Comparison of ENCODE assay signal across 17 cellular contexts in the genomic region with DNA sequence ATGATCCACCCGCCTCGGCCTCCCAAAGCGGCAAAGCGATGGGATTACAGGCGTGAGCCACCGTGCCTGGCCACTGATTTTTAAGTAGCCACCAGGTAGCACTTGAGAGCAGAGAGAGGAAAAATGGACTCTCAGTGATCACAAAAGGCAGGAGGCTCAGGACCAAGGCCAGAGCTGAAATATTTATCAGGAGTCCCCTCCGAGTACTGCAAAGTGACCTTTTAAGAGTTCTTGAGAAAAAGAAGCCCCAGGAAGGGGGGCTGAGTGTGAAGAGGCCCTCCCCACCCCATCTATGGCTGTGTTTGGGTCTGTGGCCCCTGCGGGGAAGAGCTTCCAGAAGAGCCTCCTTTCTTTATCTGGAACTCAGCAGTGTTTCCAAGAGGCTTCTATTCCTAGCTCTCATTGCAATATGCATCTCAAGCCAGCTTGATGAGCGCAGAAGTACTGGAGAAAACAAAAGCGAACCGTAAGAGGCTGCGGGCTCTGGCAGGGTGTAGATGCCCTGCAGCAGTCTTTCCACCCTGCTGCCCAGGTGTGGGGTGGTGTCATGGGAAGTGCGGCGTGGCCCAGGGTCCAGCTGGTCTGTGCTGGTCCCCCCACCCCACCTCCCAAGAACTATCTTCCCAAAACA.
DNase-seq lines count a peak whose midpoint lies in the region; ATAC-seq and TF ChIP-seq lines count a peak whose summit lies in the region.
"Had no signal": no experiment of that assay in that cellular context is flagged by ENCODE, and none has a peak within 500 bp of the region (broad histone marks: within the 10 kb centered on the region; RNA-seq: fewer than 3 reads in every experiment).

No MANE protein-coding gene starts in this region.

- H3K4me1 Mint-ChIP-seq in HFFc6 (ENCODE audit: low read depth), result no peaks in the 10 kb centered on the region
- H3K4me1 Mint-ChIP-seq in mesothelial cell of epicardium, result peaks cover 23% of the 10 kb centered on the region

- no peaks in the 10 kb centered on the region for H3K36me3 ChIP-seq in hepatocyte (replicated peaks; ENCODE audit: insufficient read depth, low read depth)
- H3K36me3 ChIP-seq: Peyer's patch had no signal

- H3K4me3 ChIP-seq in astrocyte of the cerebellum (ENCODE audit: low read depth, low read length) (no peak overlapping the region), hepatocyte (no peak overlapping the region)
- H3K4me3 ChIP-seq: GM23248, Peyer's patch had no signal

- no peaks in the 10 kb centered on the region for H3K9me3 ChIP-seq in hepatocyte (ENCODE audit: low read depth)

- in situ Hi-C loops in astrocyte of the cerebellum (cut with HindIII; ENCODE audit: low sequenced_read_pairs), result no loop called here

- DNase-seq in ELF-1 (ENCODE audit: low read depth, low spot score), result peak; percentile 61
- DNase-seq in HFFc6, result no peak
- no peak for DNase-seq in astrocyte of the cerebellum (ENCODE audit: low read depth)
- no peak for DNase-seq in mesothelial cell of epicardium (ENCODE audit: low spot score in 2 of 2, unreplicated experiment in 2 of 2)
- DNase-seq in hepatocyte (ENCODE audit: low spot score), result no peak
- DNase-seq: C1 segment of cervical spinal cord; DMS79 treated with DMSO at 0.1 percent for 48 hours; KBM-7; NCI-H1417; NCI-H187 treated with DMSO at 0.1 percent for 48 hours; NCI-H345; NCI-H526; NK-92 treated with Interleukin-12 subunit alpha and Interleukin-12 subunit beta, amount 100 ng/mL, for 24 hours; Peyer's patch had no signal

- no peaks in the 10 kb centered on the region for H4K20me1 ChIP-seq in hepatocyte (ENCODE audit: insufficient read depth, poor library complexity, severe bottlenecking)

- H3K4me1 ChIP-seq in hepatocyte (ENCODE audit: insufficient read depth), result no peaks in the 10 kb centered on the region
- H3K4me1 ChIP-seq: Peyer's patch had no signal

- no peak for ATAC-seq in GM21515 (IDR thresholded peaks at IDR 0.05; ENCODE audit: unreplicated experiment)
- ATAC-seq in GM19023 (IDR thresholded peaks at IDR 0.05; ENCODE audit: unreplicated experiment), result no peak

- WGBS in hepatocyte (ENCODE audit: low lambda C conversion rate, missing lambda C conversion rate), result 86% methylated on average over 14 of the region's 14 CpGs

- H3K27me3 ChIP-seq in hepatocyte, result no peaks in the 10 kb centered on the region
- H3K27me3 ChIP-seq: Peyer's patch had no signal

- no peaks in the 10 kb centered on the region for H3K79me2 ChIP-seq in hepatocyte

- peaks cover 9% of the 10 kb centered on the region; the same call in 1 of the 2 replicates for H3K27me3 Mint-ChIP-seq in HFFc6 (ENCODE audit: insufficient read depth)
- H3K27me3 Mint-ChIP-seq in mesothelial cell of epicardium (ENCODE audit: low read depth), result no peaks in the 10 kb centered on the region

- no peak overlapping the region for H3K4me2 ChIP-seq in hepatocyte

- H3K27ac Mint-ChIP-seq in HFFc6, result no peak overlapping the region
- peak overlapping the region; percentile 36 for H3K27ac Mint-ChIP-seq in mesothelial cell of epicardium

- no peaks in the 10 kb centered on the region for H3K9me2 ChIP-seq in hepatocyte (replicated peaks; ENCODE audit: insufficient read depth)

- H2AFZ ChIP-seq in hepatocyte, result no peak overlapping the region
- H2AFZ ChIP-seq: GM23248 had no signal

- H3K9me3 Mint-ChIP-seq in HFFc6, result peaks cover 16% of the 10 kb centered on the region; the same call in 1 of the 2 replicates
- H3K9me3 Mint-ChIP-seq in mesothelial cell of epicardium, result peaks cover 13% of the 10 kb centered on the region

- TF ChIP-seq CTCF in HFFc6 (IDR thresholded peaks at IDR 0.05), result no peak
- TF ChIP-seq CTCF in astrocyte of the cerebellum (IDR thresholded peaks at IDR 0.05; ENCODE audit: low read depth, low read length, missing control alignments), result peak; percentile 3
- TF ChIP-seq CTCF in mesothelial cell of epicardium (IDR thresholded peaks at IDR 0.05; ENCODE audit: unreplicated experiment), result no peak
- TF ChIP-seq CTCF in hepatocyte (IDR thresholded peaks at IDR 0.05; ENCODE audit: poor library complexity), result no peak

- 0 out of 2 replicates have a peak, but pooled peaks cover 3% of the 10 kb centered on the region for H3K36me3 Mint-ChIP-seq in HFFc6 (ENCODE audit: low read depth)
- H3K36me3 Mint-ChIP-seq in mesothelial cell of epicardium, result peaks cover 4% of the 10 kb centered on the region

- H3K4me3 Mint-ChIP-seq in HFFc6, result peak overlapping the region; percentile 75
- H3K4me3 Mint-ChIP-seq in mesothelial cell of epicardium, result no peak overlapping the region

- no peak overlapping the region for H3K27ac ChIP-seq in hepatocyte
- H3K27ac ChIP-seq: GM23248, Peyer's patch had no signal
